8 cellular contexts compared by ENCODE assay signal in the genomic region with DNA sequence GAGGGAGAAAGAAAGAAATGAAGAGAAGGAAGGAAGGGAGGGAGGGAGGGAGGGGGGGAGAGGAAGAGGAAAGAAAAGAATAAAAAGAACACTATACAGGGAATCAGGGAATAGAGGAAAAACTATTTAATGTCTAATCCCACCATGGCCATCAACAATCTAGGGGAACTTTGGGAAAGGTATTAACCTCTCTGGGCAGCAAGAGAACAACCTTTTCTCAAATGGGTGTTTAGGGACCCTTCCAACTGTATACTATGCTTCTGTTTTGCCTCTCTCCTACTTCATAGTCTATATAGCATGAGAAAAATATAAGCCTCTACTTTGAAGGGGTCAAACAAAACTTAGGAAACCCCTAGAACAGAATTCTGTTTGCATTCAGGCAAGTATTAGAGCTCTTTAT.
"Had no signal": no experiment of that assay in that cellular context is flagged by ENCODE, and none has a peak within 500 bp of the region (broad histone marks: within the 10 kb centered on the region; RNA-seq: fewer than 3 reads in every experiment).

No MANE protein-coding gene starts in this region.

- ATAC-seq: GM12878 had no signal

- DNase-seq: GDM1, GF-D8 had no signal

- H3K4me3 ChIP-seq: GM12878 had no signal

- FAIRE-seq: G401.6, GM12878, GM12891, GM12892, GM18507, GM19239 had no signal
